Comparison of ENCODE assay signal across 10 cellular contexts in genomic region chr1:93704063-93704462, GRCh38. TPM values are rescaled to one million over a fixed set of nuclear protein-coding genes. Genes with fewer than 3 reads are reported as not detected.
DNase-seq lines count a peak whose midpoint lies in the region; ATAC-seq and TF ChIP-seq lines count a peak whose summit lies in the region.
"Had no signal": no experiment of that assay in that cellular context is flagged by ENCODE, and none has a peak within 500 bp of the region (broad histone marks: within the 10 kb centered on the region; RNA-seq: fewer than 3 reads in every experiment).

No MANE protein-coding gene starts in this region.

- H2AK5ac ChIP-seq in IMR-90 (ENCODE audit: low read depth, low read length): peak overlapping the region; percentile 77
- H2AK5ac ChIP-seq in mesendoderm (ENCODE audit: low read length): peak overlapping the region; percentile 56

- WGBS in IMR-90 (ENCODE audit: extremely low coverage in 2 of 2, insufficient read length in 1 of 2), 2 experiments: 100% methylated on average over 1 of the region's 2 CpGs; no CpG with 5 or more reads in 1 of the 2 experiments
- WGBS in mesendoderm (ENCODE audit: extremely low coverage, insufficient coverage, low lambda C conversion rate): no CpG with 5 or more reads among the region's 2 CpGs

- H3K9me3 ChIP-seq in IMR-90 (ENCODE audit: control insufficient read depth, insufficient read depth, low read length) (no peaks in the 10 kb centered on the region), WERI-Rb-1 (ENCODE audit: severe bottlenecking) (no peaks in the 10 kb centered on the region)
- H3K9me3 ChIP-seq: neutrophil had no signal

- DNase-seq in IMR-90 (no peak), mesendoderm (no peak), NCI-H2107 (lab: John Stamatoyannopoulos, UW) (no peak), NCI-H1092 (lab: John Stamatoyannopoulos, UW) (no peak), WERI-Rb-1 (no peak)
- DNase-seq: NCI-H226 had no signal

- H3K4me1 ChIP-seq in IMR-90 (ENCODE audit: control insufficient read depth, insufficient read depth, low read length) (peaks cover 21% of the 10 kb centered on the region), mesendoderm (ENCODE audit: control insufficient read depth, low read depth, low read length) (peaks cover 10% of the 10 kb centered on the region)

- dilution Hi-C loops in IMR-90 (cut with HindIII; ENCODE audit: low sequenced_read_pairs, unreplicated experiment): no loop called here

- no peaks in the 10 kb centered on the region for H4K20me1 ChIP-seq in IMR-90 (ENCODE audit: insufficient read depth, low read length)

- H3K9me1 ChIP-seq in IMR-90 (ENCODE audit: insufficient read depth, low read length): peaks cover 27% of the 10 kb centered on the region

- no peak overlapping the region; the same call in 1 of the 2 replicates for H4K91ac ChIP-seq in IMR-90 (ENCODE audit: insufficient read depth, low read depth, low read length)

- ATAC-seq in GM18520 (IDR thresholded peaks at IDR 0.05; ENCODE audit: unreplicated experiment) (peak; percentile 32), GM21786 (IDR thresholded peaks at IDR 0.05; ENCODE audit: unreplicated experiment) (peak; percentile 36), IMR-90 (ENCODE audit: low read depth) (no peak), HG03469 (IDR thresholded peaks at IDR 0.05; ENCODE audit: unreplicated experiment) (no peak)

- H4K8ac ChIP-seq in IMR-90 (ENCODE audit: low read depth in 2 of 2, low read length in 2 of 2) (peak overlapping the region in 1 of 2 experiments; percentile 24; a peak in 2 of 4 replicates), mesendoderm (ENCODE audit: low read depth, low read length) (no peak overlapping the region)

- H3K56ac ChIP-seq in IMR-90 (ENCODE audit: extremely low read depth, insufficient read depth, low read length) (no peak overlapping the region), mesendoderm (ENCODE audit: low read length) (no peak overlapping the region)

- H3K18ac ChIP-seq in IMR-90 (ENCODE audit: low read depth, low read length): peak overlapping the region; percentile 23; the same call in 1 of the 2 replicates
- H3K18ac ChIP-seq in mesendoderm (ENCODE audit: low read length): no peak overlapping the region

- 0 out of 2 replicates have a peak overlapping the region, but pooled peaks have one; percentile 25 for H3K14ac ChIP-seq in IMR-90 (replicated peaks; ENCODE audit: low read depth, low read length)

- peak overlapping the region; percentile 72 for H2BK20ac ChIP-seq in IMR-90 (ENCODE audit: low read depth, low read length)

- POLR2A ChIA-PET in IMR-90 (lab: Charles Lee; ENCODE audit: unreplicated experiment): no interaction called here

- H3K27ac ChIP-seq in IMR-90 (ENCODE audit: insufficient read depth, low read length) (no peak overlapping the region), mesendoderm (ENCODE audit: low read depth, low read length) (no peak overlapping the region), WERI-Rb-1 (no peak overlapping the region)
- H3K27ac ChIP-seq: neutrophil had no signal

- H3K9ac ChIP-seq in IMR-90 (ENCODE audit: low read depth, low read length) (no peak overlapping the region), mesendoderm (ENCODE audit: low read length) (no peak overlapping the region)

- no peak for TF ChIP-seq RAD21 in IMR-90 (IDR thresholded peaks at IDR 0.05; ENCODE audit: low read length)

- no peak for TF ChIP-seq POLR2A in IMR-90 (IDR thresholded peaks at IDR 0.05; ENCODE audit: low read depth, low read length)

- H3K79me2 ChIP-seq in mesendoderm (ENCODE audit: control insufficient read depth, insufficient read depth, low read length): no peaks in the 10 kb centered on the region

- no peak for TF ChIP-seq CTCF in IMR-90 (conservative IDR thresholded peaks at IDR 0.05; ENCODE audit: low read depth, low read length)
- TF ChIP-seq CTCF in WERI-Rb-1 (IDR thresholded peaks at IDR 0.05; ENCODE audit: low read depth, low read length): no peak

- H3K79me1 ChIP-seq in IMR-90 (ENCODE audit: low read depth in 1 of 2, low read length in 2 of 2) (peaks cover 8 to 16% of the 10 kb centered on the region in 2 experiments; a peak in 2 of 4 replicates), mesendoderm (ENCODE audit: low read length) (no peaks in the 10 kb centered on the region)

- H3K4me2 ChIP-seq in IMR-90 (ENCODE audit: low read depth, low read length) (no peak overlapping the region), mesendoderm (ENCODE audit: low read length) (no peak overlapping the region)

- peak overlapping the region; percentile 53 for H2BK5ac ChIP-seq in IMR-90 (ENCODE audit: low read depth, low read length, poor library complexity, severe bottlenecking)
- H2BK5ac ChIP-seq in mesendoderm (ENCODE audit: low read length): no peak overlapping the region

- peak overlapping the region; percentile 65 for H2BK120ac ChIP-seq in IMR-90 (ENCODE audit: low read depth, low read length)
- H2BK120ac ChIP-seq in mesendoderm (ENCODE audit: low read depth, low read length): no peak overlapping the region

- no peak overlapping the region for H2AFZ ChIP-seq in IMR-90 (replicated peaks; ENCODE audit: low read length, poor library complexity)

- H2AK9ac ChIP-seq in IMR-90 (replicated peaks; ENCODE audit: low read depth, low read length, poor library complexity): no peak overlapping the region

- H3K4ac ChIP-seq in IMR-90 (ENCODE audit: low read depth, low read length) (peak overlapping the region; percentile 75), mesendoderm (ENCODE audit: low read depth, low read length) (no peak overlapping the region)

- H3K23ac ChIP-seq in IMR-90 (ENCODE audit: low read depth, low read length): no peak overlapping the region
- H3K23ac ChIP-seq in mesendoderm (ENCODE audit: low read length): no peak overlapping the region

- in situ Hi-C loops in IMR-90 (cut with MboI; ENCODE audit: low sequenced_read_pairs): no loop called here

- no peak overlapping the region for H3K4me3 ChIP-seq in IMR-90 (ENCODE audit: insufficient read depth, low read depth, low read length)
- H3K4me3 ChIP-seq in mesendoderm (ENCODE audit: low read length): no peak overlapping the region
- no peak overlapping the region for H3K4me3 ChIP-seq in WERI-Rb-1 (ENCODE audit: low read depth, low read length)

- H2BK15ac ChIP-seq in IMR-90 (ENCODE audit: low read depth, low read length) (peak overlapping the region; percentile 51; the same call in 2 of the 3 replicates), mesendoderm (replicated peaks; ENCODE audit: low read depth) (no peak overlapping the region)

- no peaks in the 10 kb centered on the region for H3K27me3 ChIP-seq in IMR-90 (ENCODE audit: control insufficient read depth, insufficient read depth, low read length)
- H3K27me3 ChIP-seq in mesendoderm (ENCODE audit: insufficient read depth, low read length, poor library complexity): no peaks in the 10 kb centered on the region
- H3K27me3 ChIP-seq in WERI-Rb-1 (ENCODE audit: insufficient read depth, low read depth, severe bottlenecking): no peaks in the 10 kb centered on the region

- H4K5ac ChIP-seq in IMR-90 (ENCODE audit: low read depth, low read length) (no peak overlapping the region), mesendoderm (ENCODE audit: low read length) (no peak overlapping the region)

- no TSS peak for BruUV-seq in IMR-90 (replicated peaks; lab: Mats Ljungman, UMichigan)

- intact Hi-C loops in IMR-90 (cut with micrococcal nuclease): no loop called here

- CTCF ChIA-PET in IMR-90 (lab: Yijun Ruan, JAX): interaction anchor here (0.6 kb wide), 1 partner anchor 629 kb away, joined by 3 read pairs; no protein-coding TSS in a partner anchor

- H3K36me3 ChIP-seq in IMR-90 (ENCODE audit: control insufficient read depth, insufficient read depth, low read length) (no peaks in the 10 kb centered on the region), mesendoderm (ENCODE audit: control insufficient read depth, insufficient read depth, low read length) (no peaks in the 10 kb centered on the region), WERI-Rb-1 (no peaks in the 10 kb centered on the region)
- H3K36me3 ChIP-seq: neutrophil had no signal

TF ChIP-seq in IMR-90, 13 proteins besides CTCF, POLR2A, EP300 and RAD21 (continues in another document):
- no peak for TF ChIP-seq CHD1 (IDR thresholded peaks at IDR 0.05; ENCODE audit: low read depth, low read length)
- no peak for TF ChIP-seq SMC3 (IDR thresholded peaks at IDR 0.05; ENCODE audit: low read depth, low read length)
- TF ChIP-seq, protein P1, sequence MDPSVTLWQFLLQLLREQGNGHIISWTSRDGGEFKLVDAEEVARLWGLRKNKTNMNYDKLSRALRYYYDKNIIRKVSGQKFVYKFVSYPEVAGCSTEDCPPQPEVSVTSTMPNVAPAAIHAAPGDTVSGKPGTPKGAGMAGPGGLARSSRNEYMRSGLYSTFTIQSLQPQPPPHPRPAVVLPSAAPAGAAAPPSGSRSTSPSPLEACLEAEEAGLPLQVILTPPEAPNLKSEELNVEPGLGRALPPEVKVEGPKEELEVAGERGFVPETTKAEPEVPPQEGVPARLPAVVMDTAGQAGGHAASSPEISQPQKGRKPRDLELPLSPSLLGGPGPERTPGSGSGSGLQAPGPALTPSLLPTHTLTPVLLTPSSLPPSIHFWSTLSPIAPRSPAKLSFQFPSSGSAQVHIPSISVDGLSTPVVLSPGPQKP (IDR thresholded peaks at IDR 0.05; ENCODE audit: borderline replicate concordance, low read depth, low read length): no peak
- TF ChIP-seq CEBPB (IDR thresholded peaks at IDR 0.05; ENCODE audit: low read depth, low read length): no peak
- TF ChIP-seq MAZ (IDR thresholded peaks at IDR 0.05; ENCODE audit: borderline replicate concordance, low read depth, low read length): no peak
- TF ChIP-seq, protein P2, sequence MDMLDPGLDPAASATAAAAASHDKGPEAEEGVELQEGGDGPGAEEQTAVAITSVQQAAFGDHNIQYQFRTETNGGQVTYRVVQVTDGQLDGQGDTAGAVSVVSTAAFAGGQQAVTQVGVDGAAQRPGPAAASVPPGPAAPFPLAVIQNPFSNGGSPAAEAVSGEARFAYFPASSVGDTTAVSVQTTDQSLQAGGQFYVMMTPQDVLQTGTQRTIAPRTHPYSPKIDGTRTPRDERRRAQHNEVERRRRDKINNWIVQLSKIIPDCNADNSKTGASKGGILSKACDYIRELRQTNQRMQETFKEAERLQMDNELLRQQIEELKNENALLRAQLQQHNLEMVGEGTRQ (IDR thresholded peaks at IDR 0.05; ENCODE audit: low read depth, low read length): no peak
- no peak for TF ChIP-seq NFE2L2 (IDR thresholded peaks at IDR 0.05; ENCODE audit: low read depth, low read length)
- TF ChIP-seq FOS (IDR thresholded peaks at IDR 0.05; ENCODE audit: low read depth, low read length): no peak
- no peak for TF ChIP-seq BHLHE40 (IDR thresholded peaks at IDR 0.05; ENCODE audit: low read depth, low read length)
- no peak for TF ChIP-seq RCOR1 (IDR thresholded peaks at IDR 0.05; ENCODE audit: insufficient replicate concordance, low read length)
- TF ChIP-seq MAFK (IDR thresholded peaks at IDR 0.05; ENCODE audit: low read depth, low read length): no peak
- no peak for TF ChIP-seq MXI1 (IDR thresholded peaks at IDR 0.05; ENCODE audit: borderline replicate concordance, low read depth, low read length)

RNA-seq across cellular contexts. Expression of gene BCAR3, which starts 22.4 kb away (rescaled TPM):
- total RNA-seq in IMR-90 (2012; rRNA removed): 46.4 TPM in 2 replicates
- polyA plus RNA-seq in IMR-90 (2012; rRNA removed): 41.4 and 47.9 TPM in 2 replicates
- polyA plus RNA-seq in IMR-90 (2012; cell fraction: cytosol; rRNA removed): 28.9 and 33.4 TPM in 2 replicates
- polyA plus RNA-seq in IMR-90 (2012; cell fraction: nucleus; rRNA removed; ENCODE audit: low replicate concordance): 41.5 and 54.4 TPM in 2 replicates
- polyA plus RNA-seq in mesendoderm (2013, experiment 1 of 2): 23.5 TPM
- polyA plus RNA-seq in mesendoderm (2013, experiment 2 of 2): 23.0 TPM

Comparison
In these comparisons a context has a peak if more than half of its experiments do, and no peak if none do; other contexts are left out.
1. ATAC-seq: peak in GM18520 (single experiment) and GM21786 (single experiment); none in IMR-90 (single experiment) and HG03469 (single experiment).